Comparison of ENCODE assay signal across 8 cellular contexts in the genomic region with DNA sequence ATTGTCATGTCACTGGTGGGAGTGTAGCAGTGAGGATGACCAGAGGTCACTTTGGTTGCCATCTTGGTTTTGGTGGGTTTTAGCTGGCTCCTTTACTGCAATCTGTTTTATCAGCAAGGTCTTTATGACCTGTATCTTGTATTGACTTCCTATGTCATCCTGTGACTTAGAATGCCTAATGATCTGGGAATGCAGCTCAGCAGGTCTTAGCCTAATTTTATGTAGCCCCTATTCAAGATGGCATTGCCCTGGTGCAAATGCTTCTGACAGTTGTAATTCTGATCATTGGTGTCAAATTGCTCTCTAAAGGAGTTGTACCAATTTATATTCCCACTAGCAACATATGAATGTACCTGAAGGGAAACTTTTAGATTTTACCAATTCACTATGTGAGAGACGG.
"Had no signal": no experiment of that assay in that cellular context is flagged by ENCODE, and none has a peak within 500 bp of the region (broad histone marks: within the 10 kb centered on the region; RNA-seq: fewer than 3 reads in every experiment).

No MANE protein-coding gene starts in this region.

- H3K9ac ChIP-seq: GM23248, KMS-11 had no signal

- FAIRE-seq: HTR-8/SVneo had no signal

- H3K27ac ChIP-seq: GM23248, KMS-11 had no signal

- H3K4me3 ChIP-seq: GM23248 had no signal

- DNase-seq: GM23248, GOT3, H7, HCEC 1CT, IMR-90, KBM-7 had no signal

- H2AFZ ChIP-seq: GM23248 had no signal

- H3K4me2 ChIP-seq: KMS-11 had no signal
